20 cellular contexts compared by ENCODE assay signal in the genomic region with DNA sequence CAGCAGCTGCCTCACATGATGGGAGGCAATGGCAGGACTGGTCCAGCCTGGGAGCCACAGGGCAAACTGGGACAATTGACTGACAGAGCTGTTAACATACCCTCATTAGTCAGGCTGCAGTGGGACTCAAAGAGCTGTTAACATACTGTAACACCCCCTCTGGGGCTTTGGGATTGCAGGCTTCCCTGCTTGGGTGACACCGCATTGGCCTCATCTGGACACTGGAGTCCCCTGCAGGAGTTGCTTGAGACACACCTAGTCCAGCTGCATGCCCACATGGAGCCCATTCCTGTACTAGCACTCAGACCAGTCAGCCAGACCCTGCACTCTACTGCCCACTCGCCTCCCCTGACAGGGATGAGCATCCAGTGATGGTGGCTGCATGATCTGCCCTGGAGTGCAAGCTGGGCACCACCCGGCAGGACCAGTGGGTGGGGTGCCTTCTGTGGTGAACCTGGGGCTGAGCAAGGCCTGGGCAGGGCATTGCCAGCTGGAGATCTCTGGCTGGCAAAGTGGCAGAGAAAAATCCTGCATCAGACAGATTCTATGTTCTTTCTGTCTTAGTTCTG.
DNase-seq lines count a peak whose midpoint lies in the region; ATAC-seq and TF ChIP-seq lines count a peak whose summit lies in the region.
"Had no signal": no experiment of that assay in that cellular context is flagged by ENCODE, and none has a peak within 500 bp of the region (broad histone marks: within the 10 kb centered on the region; RNA-seq: fewer than 3 reads in every experiment).

No MANE protein-coding gene starts in this region.

- H3K23ac ChIP-seq in mesendoderm (ENCODE audit: low read length): no peak overlapping the region

- H3K79me1 ChIP-seq in mesendoderm (ENCODE audit: low read length): no peaks in the 10 kb centered on the region

- no peaks in the 10 kb centered on the region for H3K9me3 Mint-ChIP-seq in stimulated activated memory B cell treated with anti-CD40 and anti-IgM and Interleukin-4, amounts not matched to agents 10 μg/mL and 1 μg/mL and 100 μg/mL, for 72 hours
- H3K9me3 Mint-ChIP-seq in CD4-positive, alpha-beta memory T cell: peaks cover 0 to 3% (median 0%) of the 10 kb centered on the region in 8 donors

- H2BK5ac ChIP-seq in mesendoderm (ENCODE audit: low read length): no peak overlapping the region

- H3K27me3 ChIP-seq in HCT116 (ENCODE audit: insufficient read depth, low read length) (no peaks in the 10 kb centered on the region), mesendoderm (ENCODE audit: insufficient read depth, low read length, poor library complexity) (no peaks in the 10 kb centered on the region)
- H3K27me3 ChIP-seq in CD4-positive, alpha-beta memory T cell (ENCODE audit: insufficient read depth, low read length): peaks cover 4% of the 10 kb centered on the region
- H3K27me3 ChIP-seq: BLaER1 had no signal

- H2AK5ac ChIP-seq in mesendoderm (ENCODE audit: low read length): no peak overlapping the region

- H3K9ac ChIP-seq in HCT116 (ENCODE audit: low read length): no peak overlapping the region
- H3K9ac ChIP-seq in mesendoderm (ENCODE audit: low read length): no peak overlapping the region
- H3K9ac ChIP-seq: BLaER1, GM23248 had no signal

- no peak overlapping the region for H3K4ac ChIP-seq in mesendoderm (ENCODE audit: low read depth, low read length)

- H3K18ac ChIP-seq in mesendoderm (ENCODE audit: low read length): no peak overlapping the region

- no TSS peak for BruUV-seq in HCT116 (replicated peaks; lab: Mats Ljungman, UMichigan)

- H2BK15ac ChIP-seq in mesendoderm (replicated peaks; ENCODE audit: low read depth): no peak overlapping the region

- no peak for TF ChIP-seq POLR2A in HCT116 (IDR thresholded peaks at IDR 0.05; ENCODE audit: borderline replicate concordance, extremely low read depth, insufficient read depth, insufficient read length)

- H3K27ac ChIP-seq in HCT116 (ENCODE audit: low read depth, low read length) (no peak overlapping the region), mesendoderm (ENCODE audit: low read depth, low read length) (no peak overlapping the region)
- no peak overlapping the region for H3K27ac ChIP-seq in CD4-positive, alpha-beta memory T cell (ENCODE audit: low read depth, low read length)
- H3K27ac ChIP-seq: BLaER1, GM23248 had no signal

- no peak overlapping the region for H2AFZ ChIP-seq in HCT116 (ENCODE audit: low read depth, low read length, poor library complexity, severe bottlenecking)
- H2AFZ ChIP-seq: GM23248 had no signal

- H3K9me3 ChIP-seq in HCT116 (ENCODE audit: control insufficient read depth in 1 of 2, insufficient read depth in 1 of 2, low read depth in 1 of 2, low read length in 2 of 2): no peaks in the 10 kb centered on the region
- no peaks in the 10 kb centered on the region for H3K9me3 ChIP-seq in CD4-positive, alpha-beta memory T cell (ENCODE audit: control insufficient read depth in 1 of 2, low read length in 2 of 2)
- H3K9me3 ChIP-seq: Caco-2 had no signal

- H3K27me3 Mint-ChIP-seq in stimulated activated memory B cell treated with anti-CD40 and anti-IgM and Interleukin-4, amounts not matched to agents 10 μg/mL and 1 μg/mL and 100 μg/mL, for 72 hours: peaks cover 17% of the 10 kb centered on the region
- peaks cover 13 to 25% of the 10 kb centered on the region in 2 donors for H3K27me3 Mint-ChIP-seq in CD4-positive, alpha-beta memory T cell

- DNase-seq in HCT116 (ENCODE audit: low read depth, low spot score): no peak
- peak; percentile 54 for DNase-seq in ecto neural progenitor cell (ENCODE audit: low spot score)
- peak; percentile 73 for DNase-seq in mesendoderm
- DNase-seq in GM19240 (ENCODE audit: insufficient read length, low spot score): no peak
- DNase-seq in CD4-positive, alpha-beta memory T cell: no peak
- DNase-seq in H4 (ENCODE audit: low spot score): no peak
- DNase-seq: Caco-2; CD4-positive, alpha-beta T cell; DMS 273 treated with DMSO at 0.1 percent for 48 hours; DND-41; GM23248; Karpas-422; MV-4-11; NCI-H1694; NCI-H2081; NCI-H2171 treated with DMSO at 0.1 percent for 48 hours; NCI-H524 treated with DMSO at 0.1 percent for 48 hours; SHP77 had no signal

- intact Hi-C loops in HCT116 (cut with micrococcal nuclease): no loop called here
- intact Hi-C loops in CD4-positive, alpha-beta memory T cell (cut with micrococcal nuclease): no loop called here

- H3K79me2 ChIP-seq in HCT116 (ENCODE audit: insufficient read depth, low read length) (no peaks in the 10 kb centered on the region), mesendoderm (ENCODE audit: control insufficient read depth, insufficient read depth, low read length) (no peaks in the 10 kb centered on the region)

- no peak for TF ChIP-seq CTCF in HCT116 (IDR thresholded peaks at IDR 0.05 in 2 of 3, conservative IDR thresholded peaks at IDR 0.05 in 1 of 3; ENCODE audit: borderline replicate concordance in 1 of 3, insufficient read depth in 1 of 3, low read depth in 2 of 3, low read length in 2 of 3)

- no peak overlapping the region for H4K5ac ChIP-seq in mesendoderm (ENCODE audit: low read length)

- no peak overlapping the region for H3K4me2 ChIP-seq in HCT116 (ENCODE audit: low read length)
- H3K4me2 ChIP-seq in mesendoderm (ENCODE audit: low read length): no peak overlapping the region
- H3K4me2 ChIP-seq: BLaER1 had no signal

- POLR2A ChIA-PET in HCT116 (lab: Charles Lee): no interaction called here
- POLR2A ChIA-PET in CD4-positive, alpha-beta memory T cell (lab: Charles Lee; ENCODE audit: partially characterized antibody): no interaction called here

- CTCF ChIA-PET in HCT116 (lab: Charles Lee): no interaction called here
- CTCF ChIA-PET in CD4-positive, alpha-beta memory T cell (lab: Charles Lee; ENCODE audit: partially characterized antibody): no interaction called here

- no peak for TF ChIP-seq RAD21 in HCT116 (IDR thresholded peaks at IDR 0.05; ENCODE audit: low read depth)

- RAD21 ChIA-PET in HCT116 (lab: Charles Lee; ENCODE audit: low non-redundant PET in 1 of 2, low total read pairs in 2 of 2, uncharacterized antibody in 2 of 2, unreplicated experiment in 2 of 2): no interaction called here

- no peaks in the 10 kb centered on the region for H3K4me1 Mint-ChIP-seq in stimulated activated memory B cell treated with anti-CD40 and anti-IgM and Interleukin-4, amounts not matched to agents 10 μg/mL and 1 μg/mL and 100 μg/mL, for 72 hours
- H3K4me1 Mint-ChIP-seq in CD4-positive, alpha-beta memory T cell: no peaks in the 10 kb centered on the region

- no peak overlapping the region for H3K4me3 Mint-ChIP-seq in stimulated activated memory B cell treated with anti-CD40 and anti-IgM and Interleukin-4, amounts not matched to agents 10 μg/mL and 1 μg/mL and 100 μg/mL, for 72 hours
- H3K4me3 Mint-ChIP-seq in CD4-positive, alpha-beta memory T cell: no peak overlapping the region
- H3K4me3 Mint-ChIP-seq: CD4-positive, alpha-beta T cell had no signal

- H3K36me3 Mint-ChIP-seq in stimulated activated memory B cell treated with anti-CD40 and anti-IgM and Interleukin-4, amounts not matched to agents 10 μg/mL and 1 μg/mL and 100 μg/mL, for 72 hours: no peaks in the 10 kb centered on the region
- no peaks in the 10 kb centered on the region for H3K36me3 Mint-ChIP-seq in CD4-positive, alpha-beta memory T cell

- H3K9me2 ChIP-seq in HCT116 (ENCODE audit: insufficient read depth): no peaks in the 10 kb centered on the region

- no peak overlapping the region for H3K4me3 ChIP-seq in HCT116 (replicated peaks in 1 of 2; ENCODE audit: low read depth in 1 of 2, low read length in 2 of 2)
- H3K4me3 ChIP-seq in mesendoderm (ENCODE audit: low read length): no peak overlapping the region
- no peak overlapping the region for H3K4me3 ChIP-seq in CD4-positive, alpha-beta memory T cell (ENCODE audit: low read length in 2 of 2)
- H3K4me3 ChIP-seq: BLaER1, GM23248 had no signal

- H3K4me1 ChIP-seq in HCT116 (ENCODE audit: control insufficient read depth in 1 of 2, insufficient read depth in 2 of 2, low read length in 2 of 2): no peaks in the 10 kb centered on the region
- no peaks in the 10 kb centered on the region for H3K4me1 ChIP-seq in mesendoderm (ENCODE audit: control insufficient read depth, low read depth, low read length)
- no peaks in the 10 kb centered on the region for H3K4me1 ChIP-seq in CD4-positive, alpha-beta memory T cell (ENCODE audit: insufficient read depth, low read length)
- H3K4me1 ChIP-seq: BLaER1, Caco-2 had no signal

- H4K20me1 ChIP-seq in HCT116 (ENCODE audit: insufficient read depth): no peaks in the 10 kb centered on the region
- H4K20me1 ChIP-seq: BLaER1 had no signal

- no peak overlapping the region for H3K56ac ChIP-seq in mesendoderm (ENCODE audit: low read length)

- ATAC-seq in HCT116: peak; percentile 75
- peak; percentile 8 for ATAC-seq in stimulated activated memory B cell treated with anti-CD40 and anti-IgM and Interleukin-4, amounts not matched to agents 10 μg/mL and 1 μg/mL and 100 μg/mL, for 72 hours

- H2BK120ac ChIP-seq in mesendoderm (ENCODE audit: low read depth, low read length): no peak overlapping the region

- WGBS in mesendoderm (ENCODE audit: extremely low coverage, insufficient coverage, low lambda C conversion rate): no CpG with 5 or more reads among the region's 3 CpGs

- no peak overlapping the region for H4K8ac ChIP-seq in mesendoderm (ENCODE audit: low read depth, low read length)

- no peak overlapping the region for H3K27ac Mint-ChIP-seq in stimulated activated memory B cell treated with anti-CD40 and anti-IgM and Interleukin-4, amounts not matched to agents 10 μg/mL and 1 μg/mL and 100 μg/mL, for 72 hours
- no peak overlapping the region for H3K27ac Mint-ChIP-seq in CD4-positive, alpha-beta memory T cell
- H3K27ac Mint-ChIP-seq: CD4-positive, alpha-beta T cell had no signal

- H3K36me3 ChIP-seq in HCT116 (ENCODE audit: control insufficient read depth in 1 of 2, insufficient read depth in 2 of 2, low read length in 2 of 2): no peaks in the 10 kb centered on the region
- no peaks in the 10 kb centered on the region for H3K36me3 ChIP-seq in mesendoderm (ENCODE audit: control insufficient read depth, insufficient read depth, low read length)
- no peaks in the 10 kb centered on the region for H3K36me3 ChIP-seq in CD4-positive, alpha-beta memory T cell (ENCODE audit: insufficient read depth, low read length)

Comparison
In these comparisons a context has a peak if more than half of its experiments do, and no peak if none do; other contexts are left out.
1. DNase-seq: peak in ecto neural progenitor cell (single experiment) and mesendoderm (single experiment); none in HCT116 (single experiment), GM19240 (single experiment), CD4-positive, alpha-beta memory T cell (0 of 5) and H4 (single experiment).